26 cellular contexts compared by ENCODE assay signal in genomic region chr21:20330652-20331051, GRCh38.
DNase-seq lines count a peak whose midpoint lies in the region; ATAC-seq and TF ChIP-seq lines count a peak whose summit lies in the region.
"Had no signal": no experiment of that assay in that cellular context is flagged by ENCODE, and none has a peak within 500 bp of the region (broad histone marks: within the 10 kb centered on the region; RNA-seq: fewer than 3 reads in every experiment).

No MANE protein-coding gene starts in this region.

- dilution Hi-C loops in mammary epithelial cell (cut with HindIII; ENCODE audit: low sequenced_read_pairs): no loop called here

- H3K27me3 ChIP-seq in mammary epithelial cell (ENCODE audit: insufficient read depth, low read length) (no peaks in the 10 kb centered on the region), MG63 (no peaks in the 10 kb centered on the region), Panc1 (ENCODE audit: control insufficient read depth, insufficient read depth, low read length) (no peaks in the 10 kb centered on the region)
- H3K27me3 ChIP-seq: BLaER1 treated with 17β-estradiol and CSF1 and Interleukin-3, amounts not matched to agents 10 nM and 100 nM had no signal

- no peak overlapping the region for H2AFZ ChIP-seq in mammary epithelial cell (ENCODE audit: low read depth, low read length)
- H2AFZ ChIP-seq: GM23248 had no signal

- TF ChIP-seq CTCF in MCF 10A (IDR thresholded peaks at IDR 0.05; ENCODE audit: unreplicated experiment): no peak
- no peak for TF ChIP-seq CTCF in mammary epithelial cell (conservative IDR thresholded peaks at IDR 0.05 in 1 of 2, IDR thresholded peaks at IDR 0.05 in 1 of 2; ENCODE audit: extremely low read depth in 1 of 2, insufficient read depth in 1 of 2, low read depth in 1 of 2, low read length in 2 of 2)
- TF ChIP-seq CTCF in Panc1 (IDR thresholded peaks at IDR 0.05): no peak

- H3K4me3 ChIP-seq in mammary epithelial cell (replicated peaks in 1 of 3; ENCODE audit: insufficient read depth in 1 of 3, low read depth in 2 of 3, low read length in 3 of 3) (no peak overlapping the region), MG63 (peak overlapping the region; percentile 42), Panc1 (ENCODE audit: low read depth in 2 of 2, low read length in 2 of 2) (peak overlapping the region; percentile 31 to 43)
- H3K4me3 ChIP-seq: BLaER1 treated with 17β-estradiol and CSF1 and Interleukin-3, amounts not matched to agents 10 nM and 100 nM; GM23248; SK-N-MC had no signal

- no peaks in the 10 kb centered on the region for H3K27me3 Mint-ChIP-seq in MCF 10A (ENCODE audit: insufficient read depth, unreplicated experiment)
- H3K27me3 Mint-ChIP-seq: CD4-positive, alpha-beta T cell had no signal

- H3K36me3 ChIP-seq in mammary epithelial cell (ENCODE audit: insufficient read depth, low read length): no peaks in the 10 kb centered on the region
- H3K36me3 ChIP-seq in MG63: no peaks in the 10 kb centered on the region
- no peaks in the 10 kb centered on the region for H3K36me3 ChIP-seq in Panc1 (ENCODE audit: control insufficient read depth, insufficient read depth, low read length)
- H3K36me3 ChIP-seq: BLaER1 treated with 17β-estradiol and CSF1 and Interleukin-3, amounts not matched to agents 10 nM and 100 nM had no signal

- peak overlapping the region; percentile 16 for H3K27ac Mint-ChIP-seq in MCF 10A (ENCODE audit: low read depth, unreplicated experiment)
- H3K27ac Mint-ChIP-seq: CD4-positive, alpha-beta T cell; H9; T-helper 1 cell treated with Interleukin-12 subunit alpha and Interleukin-12 subunit beta and Interleukin-4 antibody, amounts not matched to agents 30 μg/mL and 1 μg/mL, for 36 hours had no signal

- H3K9me3 Mint-ChIP-seq in MCF 10A (ENCODE audit: unreplicated experiment): peaks cover 12% of the 10 kb centered on the region

- H3K27ac ChIP-seq in mammary epithelial cell (ENCODE audit: insufficient read depth, low read depth, low read length) (no peak overlapping the region), Panc1 (ENCODE audit: low read length) (no peak overlapping the region)
- H3K27ac ChIP-seq: BLaER1 treated with 17β-estradiol and CSF1 and Interleukin-3, amounts not matched to agents 10 nM and 100 nM; GM23248; HL-60; SK-N-MC had no signal

- H3K4me1 ChIP-seq in mammary epithelial cell (ENCODE audit: insufficient read depth, low read length) (no peaks in the 10 kb centered on the region), Panc1 (ENCODE audit: control insufficient read depth, insufficient read depth, low read length) (no peaks in the 10 kb centered on the region)
- H3K4me1 ChIP-seq: BLaER1 treated with 17β-estradiol and CSF1 and Interleukin-3, amounts not matched to agents 10 nM and 100 nM had no signal

- intact Hi-C loops in MCF 10A (cut with micrococcal nuclease) (no loop called here), mammary epithelial cell (cut with micrococcal nuclease) (no loop called here), Panc1 (cut with micrococcal nuclease; ENCODE audit: unreplicated experiment) (no loop called here)

- no peaks in the 10 kb centered on the region for H3K79me2 ChIP-seq in mammary epithelial cell (ENCODE audit: insufficient read depth, low read length)

- peak overlapping the region; percentile 66 for H3K4me3 Mint-ChIP-seq in MCF 10A (ENCODE audit: unreplicated experiment)
- H3K4me3 Mint-ChIP-seq: CD4-positive, alpha-beta T cell; H9; T-helper 1 cell treated with Interleukin-12 subunit alpha and Interleukin-12 subunit beta and Interleukin-4 antibody, amounts not matched to agents 30 μg/mL and 1 μg/mL, for 36 hours had no signal

- no peak overlapping the region for H3K9ac ChIP-seq in mammary epithelial cell (ENCODE audit: insufficient read depth, low read length)
- H3K9ac ChIP-seq: BLaER1 treated with 17β-estradiol and CSF1 and Interleukin-3, amounts not matched to agents 10 nM and 100 nM; GM23248 had no signal

- no peaks in the 10 kb centered on the region for H4K20me1 ChIP-seq in mammary epithelial cell (ENCODE audit: insufficient read depth, low read length)
- H4K20me1 ChIP-seq: BLaER1 treated with 17β-estradiol and CSF1 and Interleukin-3, amounts not matched to agents 10 nM and 100 nM had no signal

- no TSS peak for BruUV-seq in MCF 10A (replicated peaks; lab: Mats Ljungman, UMichigan)
- BruUV-seq in mammary epithelial cell (replicated peaks; lab: Mats Ljungman, UMichigan): no TSS peak
- no TSS peak for BruUV-seq in Panc1 (replicated peaks; lab: Mats Ljungman, UMichigan)

- no peak overlapping the region for H3K4me2 ChIP-seq in mammary epithelial cell (ENCODE audit: insufficient read depth, low read depth, low read length)
- H3K4me2 ChIP-seq: BLaER1 treated with 17β-estradiol and CSF1 and Interleukin-3, amounts not matched to agents 10 nM and 100 nM had no signal

- POLR2A ChIA-PET in MCF 10A (lab: Yijun Ruan, JAX) (interaction anchor here (0.6 kb wide), 1 partner anchor 122 kb away, joined by 3 read pairs; no protein-coding TSS in a partner anchor), Panc1 (lab: Charles Lee) (no interaction called here)

- in situ Hi-C loops in mammary epithelial cell (cut with MboI; ENCODE audit: low sequenced_read_pairs in 2 of 2): no loop called here
- in situ Hi-C loops in Panc1 (cut with HindIII; ENCODE audit: low pct_unique_long_range_greater_than_20kb, low sequenced_read_pairs): no loop called here

- CTCF ChIA-PET in MCF 10A (lab: Yijun Ruan, JAX): interaction anchor here (0.6 kb wide), 1 partner anchor 16 kb away, joined by 3 read pairs; no protein-coding TSS in a partner anchor
- CTCF ChIA-PET in mammary epithelial cell (lab: Charles Lee; ENCODE audit: low non-redundant PET): no interaction called here
- CTCF ChIA-PET in Panc1 (lab: Charles Lee): no interaction called here

- WGBS in mammary epithelial cell (ENCODE audit: low coverage, missing lambda C conversion rate): 74% methylated on average over 3 of the region's 3 CpGs

- H3K9me3 ChIP-seq in mammary epithelial cell (replicated peaks; ENCODE audit: insufficient read depth, low read length) (peaks cover 18% of the 10 kb centered on the region), MG63 (no peaks in the 10 kb centered on the region), Panc1 (ENCODE audit: control insufficient read depth, insufficient read depth, low read depth, low read length) (no peaks in the 10 kb centered on the region)
- H3K9me3 ChIP-seq: BLaER1 treated with 17β-estradiol and CSF1 and Interleukin-3, amounts not matched to agents 10 nM and 100 nM had no signal

- ATAC-seq in Panc1: no peak; the same call in 1 of the 2 replicates
- ATAC-seq in HG02623 (IDR thresholded peaks at IDR 0.05; ENCODE audit: unreplicated experiment): no peak
- no peak for ATAC-seq in GM21515 (IDR thresholded peaks at IDR 0.05; ENCODE audit: unreplicated experiment)

- no peaks in the 10 kb centered on the region for H3K36me3 Mint-ChIP-seq in MCF 10A (ENCODE audit: insufficient read depth, unreplicated experiment)

- peaks cover 10% of the 10 kb centered on the region for H3K4me1 Mint-ChIP-seq in MCF 10A (ENCODE audit: insufficient read depth, unreplicated experiment)
- H3K4me1 Mint-ChIP-seq: H9 had no signal

- DNase-seq in MCF 10A (ENCODE audit: unreplicated experiment) (no peak), mammary epithelial cell (no peak), MG63 (no peak), Panc1 (ENCODE audit: low read depth, low spot score) (no peak), NCI-H82 (lab: John Stamatoyannopoulos, UW) (no peak), MV-4-11 (lab: John Stamatoyannopoulos, UW) (no peak)
- DNase-seq: 8988T; CD4-positive, alpha-beta T cell; GM23248; H9; Kasumi-1; MM.1S; NCI-H1092; NCI-H1417 treated with DMSO at 0.1 percent for 48 hours; NCI-H187 treated with DMSO at 0.1 percent for 48 hours; NCI-H524; NCI-H748 treated with DMSO at 0.1 percent for 48 hours; NK-92 treated with Interleukin-12 subunit alpha and Interleukin-12 subunit beta, amount 100 ng/mL, for 24 hours; SIG-M5; SW 1271 had no signal

Comparison
In these comparisons a context has a peak if more than half of its experiments do, and no peak if none do; other contexts are left out.
1. H3K4me3 ChIP-seq: peak in MG63 (single experiment) and Panc1 (2 of 2); none in mammary epithelial cell (0 of 3).